Comparison of ENCODE assay signal across 1 cellular context in genomic region chr4:11343536-11343935, GRCh38.
TF ChIP-seq lines count a peak whose summit lies in the region.

No MANE protein-coding gene starts in this region.

TF ChIP-seq in GM23338, 12 proteins besides CTCF, POLR2A, EP300 and RAD21 (continued from another document):
- TF ChIP-seq ZNF462 (CRISPR knock-in tag; IDR thresholded peaks at IDR 0.05) (no peak), EZH2phosphoT487 (IDR thresholded peaks at IDR 0.05; ENCODE audit: unreplicated experiment) (no peak), JUNB (IDR thresholded peaks at IDR 0.05; ENCODE audit: unreplicated experiment) (no peak), ZNF331 (CRISPR knock-in tag; IDR thresholded peaks at IDR 0.05; ENCODE audit: low read depth) (no peak), ZNF114 (CRISPR knock-in tag; IDR thresholded peaks at IDR 0.05) (no peak)
TF ChIP-seq in GM23338: peak in this region for 0.
